ENCODE assay signal across 36 cellular contexts in the genomic region with DNA sequence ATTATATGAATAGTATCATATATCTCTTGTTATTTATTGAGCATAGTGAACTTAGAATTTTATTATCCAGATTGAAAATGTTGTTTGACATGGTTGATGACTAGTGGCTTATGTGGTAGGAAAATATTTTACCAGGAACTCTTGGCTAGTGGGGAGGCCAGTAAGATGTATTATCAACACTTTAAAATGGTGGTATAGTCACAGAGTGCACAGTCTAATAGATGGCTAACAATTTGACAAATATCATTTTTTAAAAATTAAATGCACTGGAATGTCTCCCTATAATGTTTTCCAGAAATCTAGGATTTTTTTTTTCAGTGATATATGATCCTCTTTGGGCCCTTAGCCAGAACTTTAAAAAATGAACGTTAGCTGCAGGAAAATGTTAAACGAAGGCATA. TPM values are rescaled to one million over a fixed set of nuclear protein-coding genes. Genes with fewer than 3 reads are reported as not detected.
"Had no signal": no experiment of that assay in that cellular context is flagged by ENCODE, and none has a peak within 500 bp of the region (broad histone marks: within the 10 kb centered on the region; RNA-seq: fewer than 3 reads in every experiment).

No MANE protein-coding gene starts in this region.

- H3K9me3 ChIP-seq: ascending aorta had no signal

- H3K27ac ChIP-seq: ascending aorta, cardiac muscle cell, VCaP had no signal

- H3K36me3 ChIP-seq: ascending aorta, cardiac muscle cell had no signal

- H3K4me1 ChIP-seq: ascending aorta had no signal

- ATAC-seq: activated CD8-positive, alpha-beta T cell treated with anti-CD3 and anti-CD28 coated beads for 36 hours; activated naive CD4-positive, alpha-beta T cell treated with anti-CD3 and anti-CD28 coated beads, Interleukin-2, amount 50 U/mL, for 72 hours; activated T-cell treated with anti-CD3 and anti-CD28 coated beads, Interleukin-2, amount 50 U/mL, for 4 hours; activated T-cell treated with anti-CD3 and anti-CD28 coated beads, Interleukin-2, amount 50 U/mL, for 72 hours; activated T-helper 17 cell treated with anti-CD3 and anti-CD28 coated beads, Interleukin-2, amount 50 U/mL, for 72 hours had no signal

- H3K27me3 Mint-ChIP-seq: activated B cell treated with CpG ODN at 0.5 μM for 24 hours; activated CD4-positive, alpha-beta memory T cell treated with anti-CD3 and anti-CD28 coated beads for 36 hours; activated CD4-positive, alpha-beta T cell treated with anti-CD3 and anti-CD28 coated beads, Interleukin-2, amount 10 ng/mL, durations not matched to agents 24 days and 14 days; activated naive CD8-positive, alpha-beta T cell treated with anti-CD3 and anti-CD28 coated beads for 36 hours; activated T-helper 17 cell treated with anti-CD3 and anti-CD28 coated beads, Interleukin-2, amount 50 U/mL, for 72 hours; central memory CD8-positive, alpha-beta T cell had no signal

- H3K4me3 Mint-ChIP-seq: activated B cell treated with CpG ODN at 0.5 μM for 24 hours; activated CD4-positive, alpha-beta memory T cell treated with anti-CD3 and anti-CD28 coated beads for 36 hours; activated CD4-positive, alpha-beta T cell treated with anti-CD3 and anti-CD28 coated beads, Interleukin-2, amount 10 ng/mL, durations not matched to agents 24 days and 14 days; activated CD8-positive, alpha-beta T cell treated with anti-CD3 and anti-CD28 coated beads for 36 hours; activated naive CD4-positive, alpha-beta T cell treated with anti-CD3 and anti-CD28 coated beads for 36 hours; activated naive CD8-positive, alpha-beta T cell treated with anti-CD3 and anti-CD28 coated beads for 36 hours; activated T-cell treated with anti-CD3 and anti-CD28 coated beads, Interleukin-2, amount 50 U/mL, for 4 hours; activated T-cell treated with anti-CD3 and anti-CD28 coated beads, Interleukin-2, amount 50 U/mL, for 72 hours; activated T-helper 1 cell treated with anti-CD3 and anti-CD28 coated beads, Interleukin-12 subunit alpha, Interleukin-12 subunit beta, Interleukin-2, Interleukin-4 antibody, amounts not matched to agents 30 ng/mL and 10 ng/mL and 1 ng/mL, durations not matched to agents 14 hours and 24 hours and 36 hours; activated T-helper 17 cell treated with anti-CD3 and anti-CD28 coated beads, Interleukin-2, amount 50 U/mL, for 72 hours; brain; central memory CD8-positive, alpha-beta T cell; T-helper 1 cell treated with Interleukin-12 subunit alpha and Interleukin-12 subunit beta and Interleukin-4 antibody, amounts not matched to agents 30 μg/mL and 1 μg/mL, for 36 hours; T-helper 2 cell treated with Interferon-gamma antibody and Interleukin-4, amounts not matched to agents 5 μg/mL and 100 μg/mL, for 36 hours had no signal

- H3K27ac Mint-ChIP-seq: activated B cell treated with CpG ODN at 0.5 μM for 24 hours; activated CD4-positive, alpha-beta memory T cell treated with anti-CD3 and anti-CD28 coated beads for 36 hours; activated CD4-positive, alpha-beta T cell treated with anti-CD3 and anti-CD28 coated beads, Interleukin-2, amount 10 ng/mL, durations not matched to agents 24 days and 14 days; activated CD8-positive, alpha-beta T cell treated with anti-CD3 and anti-CD28 coated beads for 36 hours; activated naive CD4-positive, alpha-beta T cell treated with anti-CD3 and anti-CD28 coated beads for 36 hours; activated naive CD4-positive, alpha-beta T cell treated with anti-CD3 and anti-CD28 coated beads, Interleukin-2, amount 50 U/mL, for 72 hours; activated naive CD8-positive, alpha-beta T cell treated with anti-CD3 and anti-CD28 coated beads for 36 hours; activated T-cell treated with anti-CD3 and anti-CD28 coated beads, Interleukin-2, amount 50 U/mL, for 72 hours; activated T-helper 1 cell treated with anti-CD3 and anti-CD28 coated beads, Interleukin-12 subunit alpha, Interleukin-12 subunit beta, Interleukin-2, Interleukin-4 antibody, amounts not matched to agents 30 ng/mL and 10 ng/mL and 1 ng/mL, durations not matched to agents 14 hours and 24 hours and 36 hours; activated T-helper 17 cell treated with anti-CD3 and anti-CD28 coated beads, Interleukin-2, amount 50 U/mL, for 72 hours; brain; T-helper 1 cell treated with Interleukin-12 subunit alpha and Interleukin-12 subunit beta and Interleukin-4 antibody, amounts not matched to agents 30 μg/mL and 1 μg/mL, for 36 hours; T-helper 2 cell treated with Interferon-gamma antibody and Interleukin-4, amounts not matched to agents 5 μg/mL and 100 μg/mL, for 36 hours had no signal

- H3K36me3 Mint-ChIP-seq: activated CD4-positive, alpha-beta memory T cell treated with anti-CD3 and anti-CD28 coated beads for 36 hours; activated naive CD8-positive, alpha-beta T cell treated with anti-CD3 and anti-CD28 coated beads for 36 hours; brain had no signal

- H3K4me3 ChIP-seq: ascending aorta, cardiac muscle cell had no signal

- H3K4me1 Mint-ChIP-seq: activated B cell treated with CpG ODN at 0.5 μM for 24 hours; activated CD4-positive, alpha-beta T cell treated with anti-CD3 and anti-CD28 coated beads, Interleukin-2, amount 10 ng/mL, durations not matched to agents 24 days and 14 days; activated naive CD8-positive, alpha-beta T cell treated with anti-CD3 and anti-CD28 coated beads for 36 hours; activated T-helper 17 cell treated with anti-CD3 and anti-CD28 coated beads, Interleukin-2, amount 50 U/mL, for 72 hours; brain; central memory CD8-positive, alpha-beta T cell had no signal

- H3K9me3 Mint-ChIP-seq: activated CD4-positive, alpha-beta T cell treated with anti-CD3 and anti-CD28 coated beads, Interleukin-2, amount 10 ng/mL, durations not matched to agents 24 days and 14 days had no signal

- DNase-seq: activated B cell treated with CpG ODN at 0.5 μM for 24 hours; activated CD4-positive, alpha-beta memory T cell treated with anti-CD3 and anti-CD28 coated beads for 36 hours; activated CD4-positive, alpha-beta T cell treated with anti-CD3 and anti-CD28 coated beads for 4 hours; activated CD4-positive, alpha-beta T cell treated with anti-CD3 and anti-CD28 coated beads, Interleukin-2, amount 10 ng/mL, durations not matched to agents 24 days and 14 days; activated CD4-positive, alpha-beta T cell treated with anti-CD3 and anti-CD28 coated beads, Interleukin-2, amount 50 U/mL, for 1 hour; activated CD4-positive, alpha-beta T cell treated with anti-CD3 and anti-CD28 coated beads, Interleukin-2, amount 50 U/mL, for 4 hours; activated CD4-positive, CD25-positive, alpha-beta regulatory T cell treated with anti-CD3 and anti-CD28 coated beads, Interleukin-2, amount 50 U/mL, for 72 hours; activated CD8-positive, alpha-beta memory T cell treated with anti-CD3 and anti-CD28 coated beads, Interleukin-2, amount 50 U/mL, for 4 hours; activated CD8-positive, alpha-beta T cell treated with anti-CD3 and anti-CD28 coated beads for 36 hours; activated effector memory CD4-positive, alpha-beta T cell treated with anti-CD3 and anti-CD28 coated beads, Interleukin-2, amount 50 U/mL, for 16 hours; activated gamma-delta T cell treated with Interleukin-2 at 50 U/mL for 16 hours; activated naive CD4-positive, alpha-beta T cell; activated naive CD4-positive, alpha-beta T cell treated with anti-CD3 and anti-CD28 coated beads for 36 hours; activated naive CD4-positive, alpha-beta T cell treated with anti-CD3 and anti-CD28 coated beads, Interleukin-2, amount 50 U/mL, for 16 hours; activated naive CD8-positive, alpha-beta T cell treated with anti-CD3 and anti-CD28 coated beads for 36 hours; activated T-cell treated with anti-CD3 and anti-CD28 coated beads for 4 hours; activated T-cell treated with anti-CD3 and anti-CD28 coated beads, Interleukin-2, amount 50 U/mL, for 1 hour; activated T-cell treated with anti-CD3 and anti-CD28 coated beads, Interleukin-2, amount 50 U/mL, for 4 hours; activated T-cell treated with anti-CD3 and anti-CD28 coated beads, Interleukin-2, amount 50 U/mL, for 72 hours; amygdala; anterior cingulate cortex; caudate nucleus; cerebellar nuclear complex; T-helper 2 cell; T-helper 9 cell had no signal

- H3K27me3 ChIP-seq: ascending aorta, cardiac muscle cell had no signal

RNA-seq across cellular contexts. Expression of gene EYA4, which starts 26.9 kb away (rescaled TPM):
- total RNA-seq: activated CD4-positive, alpha-beta memory T cell treated with anti-CD3 and anti-CD28 coated beads for 36 hours; activated CD4-positive, alpha-beta T cell treated with anti-CD3 and anti-CD28 coated beads, Interleukin-2, amount 10 ng/mL, durations not matched to agents 24 days and 14 days; activated CD8-positive, alpha-beta memory T cell treated with anti-CD3 and anti-CD28 coated beads for 36 hours; activated CD8-positive, alpha-beta T cell treated with anti-CD3 and anti-CD28 coated beads for 36 hours; activated naive CD4-positive, alpha-beta T cell treated with anti-CD3 and anti-CD28 coated beads for 36 hours; activated naive CD4-positive, alpha-beta T cell treated with anti-CD3 and anti-CD28 coated beads, Interleukin-2, amount 50 U/mL, for 72 hours; activated naive CD8-positive, alpha-beta T cell treated with anti-CD3 and anti-CD28 coated beads for 36 hours; activated T-cell treated with anti-CD3 and anti-CD28 coated beads, Interleukin-2, amount 50 U/mL, for 4 hours; activated T-cell treated with anti-CD3 and anti-CD28 coated beads, Interleukin-2, amount 50 U/mL, for 72 hours; activated T-helper 1 cell treated with anti-CD3 and anti-CD28 coated beads, Interleukin-12 subunit alpha, Interleukin-12 subunit beta, Interleukin-2, Interleukin-4 antibody, amounts not matched to agents 30 ng/mL and 10 ng/mL and 1 ng/mL, durations not matched to agents 14 hours and 24 hours and 36 hours; activated T-helper 17 cell treated with anti-CD3 and anti-CD28 coated beads, Interleukin-2, amount 50 U/mL, for 72 hours had no signal
